30 cellular contexts compared by ENCODE assay signal in the genomic region with DNA sequence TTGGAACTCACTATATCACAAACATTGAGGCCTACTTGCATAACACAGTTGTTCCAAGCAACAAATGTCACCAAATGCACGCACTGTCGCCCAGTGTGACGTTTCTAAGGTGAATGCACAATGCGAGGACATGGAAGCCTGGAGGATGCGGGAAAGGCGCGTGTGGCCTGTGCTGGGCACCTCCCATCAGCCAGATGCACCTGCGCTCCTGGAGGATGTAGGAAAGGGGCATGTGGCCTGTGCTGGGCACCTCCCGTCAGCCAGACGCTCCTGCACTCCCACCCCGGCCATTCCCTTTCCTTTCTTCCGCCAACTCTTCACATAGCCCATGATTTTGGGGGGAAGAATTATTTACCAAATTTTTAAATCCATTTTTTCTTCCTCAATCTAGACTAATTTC.
"Had no signal": no experiment of that assay in that cellular context is flagged by ENCODE, and none has a peak within 500 bp of the region (broad histone marks: within the 10 kb centered on the region; RNA-seq: fewer than 3 reads in every experiment).

No MANE protein-coding gene starts in this region.

- H3K27ac ChIP-seq: coronary artery, dorsolateral prefrontal cortex, epithelial cell of prostate, WERI-Rb-1 had no signal

- ATAC-seq: activated CD4-positive, CD25-positive, alpha-beta regulatory T cell treated with anti-CD3 and anti-CD28 coated beads, Interleukin-2, amount 50 U/mL, for 24 hours; activated CD8-positive, alpha-beta T cell treated with anti-CD3 and anti-CD28 coated beads for 36 hours; activated T-cell treated with anti-CD3 and anti-CD28 coated beads, Interleukin-2, amount 50 U/mL, for 4 hours; activated T-helper 17 cell treated with anti-CD3 and anti-CD28 coated beads, Interleukin-2, amount 50 U/mL, for 72 hours; effector memory CD8-positive, alpha-beta T cell; T-helper 17 cell had no signal

- DNase-seq: activated B cell treated with CpG ODN at 0.5 μM for 24 hours; activated CD4-positive, alpha-beta T cell treated with anti-CD3 and anti-CD28 coated beads for 48 hours; activated CD4-positive, alpha-beta T cell treated with anti-CD3 and anti-CD28 coated beads, Interleukin-2, amount 50 U/mL, for 1 hour; activated CD4-positive, alpha-beta T cell treated with anti-CD3 and anti-CD28 coated beads, Interleukin-2, amount 50 U/mL, for 48 hours; activated CD8-positive, alpha-beta T cell treated with anti-CD3 and anti-CD28 coated beads for 36 hours; activated effector memory CD4-positive, alpha-beta T cell treated with Interleukin-2 at 50 U/mL for 16 hours; activated gamma-delta T cell treated with Interleukin-2 at 50 U/mL for 16 hours; activated naive CD4-positive, alpha-beta T cell treated with anti-CD3 and anti-CD28 coated beads, Interleukin-2, amount 50 U/mL, for 16 hours; activated naive CD4-positive, alpha-beta T cell treated with Interleukin-2 at 50 U/mL for 16 hours; activated T-cell treated with anti-CD3 and anti-CD28 coated beads, Interleukin-2, amount 50 U/mL, for 4 hours; amniotic stem cell; anterior cingulate cortex; central memory CD4-positive, alpha-beta T cell; cerebellar nuclear complex; dorsolateral prefrontal cortex; effector CD4-positive, alpha-beta T cell; effector memory CD8-positive, alpha-beta T cell; foreskin fibroblast; T-helper 1 cell; T-helper 17 cell; T1000; WERI-Rb-1 had no signal

- H3K4me3 ChIP-seq: coronary artery, dorsolateral prefrontal cortex had no signal

- H3K36me3 ChIP-seq: WERI-Rb-1 had no signal

- FAIRE-seq: astrocyte, endometrium, endothelial cell of umbilical vein, frontal cortex had no signal
